ENCODE assay signal across 7 cellular contexts in the genomic region with DNA sequence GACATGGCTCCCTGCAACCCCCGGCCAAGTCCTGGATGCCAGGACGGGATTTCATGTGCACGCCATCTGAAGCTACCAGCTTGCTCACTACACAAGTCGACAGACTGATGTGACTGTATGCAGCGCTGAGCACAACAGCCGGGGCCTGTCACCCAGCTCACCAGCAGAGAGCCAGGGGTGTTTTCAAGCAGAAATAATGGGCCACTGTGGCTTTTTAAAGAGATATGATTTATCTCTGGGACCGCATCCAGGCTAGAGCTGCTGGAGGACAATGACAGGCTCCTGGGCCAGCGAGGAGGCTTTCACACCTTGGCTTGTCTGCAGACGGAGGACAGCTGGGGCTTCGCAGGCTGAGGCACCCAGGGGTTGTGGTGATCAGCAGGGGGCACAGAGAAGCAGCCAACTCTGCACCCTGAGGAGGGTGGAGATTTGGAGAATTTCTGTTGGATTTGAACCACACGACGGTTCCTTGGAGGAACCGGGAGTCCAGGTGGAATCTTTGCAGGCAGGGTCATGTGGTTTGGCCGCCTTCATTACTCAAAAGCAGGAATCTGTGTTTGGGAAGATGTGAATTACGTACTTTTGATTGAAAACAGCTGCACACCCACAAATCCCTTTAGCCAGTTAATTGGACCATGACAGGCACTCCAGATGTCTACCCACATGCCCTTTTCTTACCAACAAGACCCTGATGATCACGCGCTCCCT.
DNase-seq lines count a peak whose midpoint lies in the region; ATAC-seq and TF ChIP-seq lines count a peak whose summit lies in the region.
"Not testable (repeated sequence)": the region's sequence is repeated elsewhere in the genome, so short reads cannot be mapped to it uniquely, and the experiment has no call there.

No MANE protein-coding gene starts in this region.

- H3K27ac ChIP-seq in right cardiac atrium (ENCODE audit: low read length): not testable (repeated sequence)

- H3K27me3 ChIP-seq in right cardiac atrium (ENCODE audit: control insufficient read depth, insufficient read depth): not testable (repeated sequence)

- not testable (repeated sequence) for H3K4me3 ChIP-seq in fibroblast of pulmonary artery (replicated peaks; ENCODE audit: low read depth, low read length); right cardiac atrium (ENCODE audit: low read length)

- ATAC-seq in SK-N-SH treated with all-trans-retinoic acid at 6 μM for 48 hours: peak; percentile 61
- ATAC-seq in right cardiac atrium: peak; percentile 53 to 62

- H3K9me3 ChIP-seq in right cardiac atrium (ENCODE audit: control insufficient read depth, low read length): not testable (repeated sequence)

- H3K4me1 ChIP-seq in right cardiac atrium (ENCODE audit: control insufficient read depth, insufficient read depth, low read length): not testable (repeated sequence)

- TF ChIP-seq CTCF in fibroblast of pulmonary artery (IDR thresholded peaks at IDR 0.05; ENCODE audit: low read length, missing control alignments): not testable (repeated sequence)

- DNase-seq in DMS79 (lab: John Stamatoyannopoulos, UW): peak; percentile 31
- peak; percentile 67 for DNase-seq in NCI-H1092 (lab: John Stamatoyannopoulos, UW)
- DNase-seq in NCI-H524 treated with DMSO at 0.1 percent for 48 hours (lab: John Stamatoyannopoulos, UW): peak; percentile 95
- peak; percentile 11 for DNase-seq in fibroblast of pulmonary artery (ENCODE audit: low read depth)
- DNase-seq in right cardiac atrium: peak in 2 of 3 donors; percentile 69 to 70
- peak; percentile 61 for DNase-seq in retina

- WGBS in right cardiac atrium: 40% methylated on average over 17 of the region's 17 CpGs

- intact Hi-C loops in right cardiac atrium (cut with DNase I): not testable (repeated sequence)

TF ChIP-seq in SK-N-SH treated with all-trans-retinoic acid at 6 μM for 48 hours, 23 proteins besides CTCF, POLR2A, EP300 and RAD21:
- TF ChIP-seq, protein P1, sequence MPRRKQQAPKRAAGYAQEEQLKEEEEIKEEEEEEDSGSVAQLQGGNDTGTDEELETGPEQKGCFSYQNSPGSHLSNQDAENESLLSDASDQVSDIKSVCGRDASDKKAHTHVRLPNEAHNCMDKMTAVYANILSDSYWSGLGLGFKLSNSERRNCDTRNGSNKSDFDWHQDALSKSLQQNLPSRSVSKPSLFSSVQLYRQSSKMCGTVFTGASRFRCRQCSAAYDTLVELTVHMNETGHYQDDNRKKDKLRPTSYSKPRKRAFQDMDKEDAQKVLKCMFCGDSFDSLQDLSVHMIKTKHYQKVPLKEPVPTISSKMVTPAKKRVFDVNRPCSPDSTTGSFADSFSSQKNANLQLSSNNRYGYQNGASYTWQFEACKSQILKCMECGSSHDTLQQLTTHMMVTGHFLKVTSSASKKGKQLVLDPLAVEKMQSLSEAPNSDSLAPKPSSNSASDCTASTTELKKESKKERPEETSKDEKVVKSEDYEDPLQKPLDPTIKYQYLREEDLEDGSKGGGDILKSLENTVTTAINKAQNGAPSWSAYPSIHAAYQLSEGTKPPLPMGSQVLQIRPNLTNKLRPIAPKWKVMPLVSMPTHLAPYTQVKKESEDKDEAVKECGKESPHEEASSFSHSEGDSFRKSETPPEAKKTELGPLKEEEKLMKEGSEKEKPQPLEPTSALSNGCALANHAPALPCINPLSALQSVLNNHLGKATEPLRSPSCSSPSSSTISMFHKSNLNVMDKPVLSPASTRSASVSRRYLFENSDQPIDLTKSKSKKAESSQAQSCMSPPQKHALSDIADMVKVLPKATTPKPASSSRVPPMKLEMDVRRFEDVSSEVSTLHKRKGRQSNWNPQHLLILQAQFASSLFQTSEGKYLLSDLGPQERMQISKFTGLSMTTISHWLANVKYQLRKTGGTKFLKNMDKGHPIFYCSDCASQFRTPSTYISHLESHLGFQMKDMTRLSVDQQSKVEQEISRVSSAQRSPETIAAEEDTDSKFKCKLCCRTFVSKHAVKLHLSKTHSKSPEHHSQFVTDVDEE (CRISPR knock-in tag; IDR thresholded peaks at IDR 0.05): peak; percentile 64; the same call in 1 of the 2 replicates
- peak; percentile 91 for TF ChIP-seq TCF4 (CRISPR knock-in tag; IDR thresholded peaks at IDR 0.05; ENCODE audit: borderline replicate concordance)

Comparison
In these comparisons a context has a peak if more than half of its experiments do, and no peak if none do; other contexts are left out.
1. DNase-seq: peak in every context shown above with its lines; median percentile 95 in NCI-H524 treated with DMSO at 0.1 percent for 48 hours; 70 in right cardiac atrium; 67 in NCI-H1092; 61 in retina; 31 in DMS79; 11 in fibroblast of pulmonary artery.